8 cellular contexts compared by ENCODE assay signal in the genomic region with DNA sequence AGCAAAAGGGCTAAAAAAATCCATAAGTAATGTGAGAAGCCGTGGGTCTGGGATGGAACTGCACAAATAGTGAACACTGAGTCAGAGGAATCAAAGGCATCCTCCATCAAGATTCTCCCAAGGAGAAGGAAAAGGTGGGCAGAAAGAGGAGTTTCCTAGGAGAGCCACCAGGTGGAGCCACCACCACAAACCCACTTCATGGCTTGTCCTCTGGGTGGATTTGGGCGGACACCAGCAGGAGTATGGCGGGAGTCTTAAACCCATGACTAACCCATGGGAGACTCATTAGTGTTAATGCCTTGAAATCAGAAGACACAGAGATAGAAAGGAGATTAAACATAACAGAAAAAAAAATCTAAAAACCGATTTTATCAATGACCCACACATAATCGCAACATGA.
DNase-seq lines count a peak whose midpoint lies in the region; ATAC-seq, FAIRE-seq and TF ChIP-seq lines count a peak whose summit lies in the region.
"Had no signal": no experiment of that assay in that cellular context is flagged by ENCODE, and none has a peak within 500 bp of the region (broad histone marks: within the 10 kb centered on the region; RNA-seq: fewer than 3 reads in every experiment).

No MANE protein-coding gene starts in this region.

- ATAC-seq in K562 = peak; percentile 93
- no peak for ATAC-seq in HG03097 (IDR thresholded peaks at IDR 0.05; ENCODE audit: low FRiP score, unreplicated experiment)

- 20% methylated on average over 5 of the region's 5 CpGs for WGBS in K562 (ENCODE audit: insufficient coverage, low coverage, missing lambda C conversion rate)

- H3K79me2 ChIP-seq in K562 (ENCODE audit: control insufficient read depth, insufficient read depth, low read length) = no peaks in the 10 kb centered on the region

- no TSS peak for BruUV-seq in K562 (replicated peaks; lab: Mats Ljungman, UMichigan)

- no peaks in the 10 kb centered on the region for H3K4me1 ChIP-seq in K562 (replicated peaks in 1 of 2; ENCODE audit: control insufficient read depth in 2 of 2, insufficient read depth in 2 of 2, low read length in 2 of 2)

- no peak overlapping the region for H3K9ac ChIP-seq in K562 (ENCODE audit: insufficient read depth in 1 of 2, low read depth in 2 of 2, low read length in 2 of 2)

- no peak overlapping the region for H3K4me2 ChIP-seq in K562 (ENCODE audit: insufficient read depth, low read length)

- H3K27ac ChIP-seq in K562 (ENCODE audit: extremely low read depth, low read depth, low read length) = no peak overlapping the region

- TF ChIP-seq EP300 in Ishikawa (IDR thresholded peaks at IDR 0.05; ENCODE audit: borderline replicate concordance) = no peak
- no peak for TF ChIP-seq EP300 in K562 (IDR thresholded peaks at IDR 0.05; ENCODE audit: low read length)

- peak; percentile 68 to 86 (median 72) for TF ChIP-seq CTCF in K562 (IDR thresholded peaks at IDR 0.05 in 2 of 3, conservative IDR thresholded peaks at IDR 0.05 in 1 of 3; ENCODE audit: insufficient read depth in 2 of 3, low read depth in 1 of 3, low read length in 3 of 3)

- H3K36me3 ChIP-seq in K562 (ENCODE audit: control insufficient read depth, insufficient read depth, low read length) = no peaks in the 10 kb centered on the region

- H3K4me3 ChIP-seq in K562 = no peak overlapping the region

- H3K9me3 ChIP-seq in K562 (replicated peaks; ENCODE audit: control insufficient read depth, insufficient read depth, low read depth, low read length) = no peaks in the 10 kb centered on the region

- no peaks in the 10 kb centered on the region for H3K9me1 ChIP-seq in K562 (ENCODE audit: control insufficient read depth, insufficient read depth, low read length)

- CTCF ChIA-PET in K562 (lab: Yijun Ruan, JAX; ENCODE audit: low intra/inter-chr PET ratio) = interaction anchor here (1.4 to 1.5 kb wide), 2 partner anchors 149 to 252 kb away, joined by 3 to 4 read pairs; partner anchors contain the start of gene BCLAF3

- H3K27me3 ChIP-seq in K562 (ENCODE audit: control insufficient read depth in 2 of 2, insufficient read depth in 2 of 2, low read length in 2 of 2) = peaks cover 0 to 5% of the 10 kb centered on the region in 2 experiments; a peak in 2 of 5 replicates

- POLR2A ChIA-PET in K562 (lab: Yijun Ruan, JAX) = no interaction called here

- peak; percentile 71 for DNase-seq in EL
- DNase-seq in SW480 (ENCODE audit: low spot score) = peak; percentile 56
- peak; percentile 58 to 65 (median 60) for DNase-seq in K562 (ENCODE audit: extremely low read depth in 1 of 4, low spot score in 3 of 4)
- DNase-seq in inferior parietal cortex (ENCODE audit: extremely low spot score) = peak; percentile 50
- DNase-seq in stimulated activated CD4-positive, alpha-beta T cell treated with anti-CD3 and anti-CD28 coated beads, Interleukin-2, amount 100 ng/mL, for 48 hours = peak; percentile 28 to 49

- intact Hi-C loops in K562 (cut with micrococcal nuclease) = loop anchor here (1.0 to 10.0 kb wide), 4 partner anchors 145 to 328 kb away; partner anchors contain the start of gene BCLAF3

- TF ChIP-seq RAD21 in Ishikawa (IDR thresholded peaks at IDR 0.05; ENCODE audit: low read depth) (peak; percentile 64), K562 (CRISPR knock-in tag; conservative IDR thresholded peaks at IDR 0.05 in 1 of 2, IDR thresholded peaks at IDR 0.05 in 1 of 2) (peak; percentile 64 to 75)

- no peak overlapping the region for H2AFZ ChIP-seq in K562 (ENCODE audit: low read depth, low read length)

- in situ Hi-C loops in K562 (cut with MboI) = no loop called here

- TF ChIP-seq POLR2A in K562 (conservative IDR thresholded peaks at IDR 0.05) = no peak

- no peaks in the 10 kb centered on the region; the same call in 1 of the 2 replicates for H4K20me1 ChIP-seq in K562 (replicated peaks; ENCODE audit: control insufficient read depth, insufficient read depth, low read length)

- peak; percentile 86 for FAIRE-seq in K562 (lab: Jason Lieb, UNC)
- FAIRE-seq: colon had no signal

TF ChIP-seq in Ishikawa, 13 proteins besides CTCF, POLR2A, EP300 and RAD21:
- TF ChIP-seq CREB1 (IDR thresholded peaks at IDR 0.05; ENCODE audit: low read depth) = no peak
- no peak for TF ChIP-seq ZBTB7A (IDR thresholded peaks at IDR 0.05; ENCODE audit: low read depth)
- no peak for TF ChIP-seq EGR1 (IDR thresholded peaks at IDR 0.05)
- no peak for TF ChIP-seq CEBPB (IDR thresholded peaks at IDR 0.05)

TF ChIP-seq in K562, 482 proteins besides CTCF, POLR2A, EP300 and RAD21 (continues in another document):
- TF ChIP-seq L3MBTL2 (IDR thresholded peaks at IDR 0.05) (peak; percentile 45; the same call in 1 of the 2 replicates), PBX2 (CRISPR knock-in tag; IDR thresholded peaks at IDR 0.05; ENCODE audit: low read depth) (no peak), PBX2 (tag; conservative IDR thresholded peaks at IDR 0.05; ENCODE audit: low read depth) (no peak), ZNF778 (CRISPR knock-in tag; IDR thresholded peaks at IDR 0.05) (no peak), FOXK2 (conservative IDR thresholded peaks at IDR 0.05 in 1 of 2, IDR thresholded peaks at IDR 0.05 in 1 of 2; ENCODE audit: low read depth in 2 of 2) (no peak), FOXP4 (CRISPR knock-in tag; IDR thresholded peaks at IDR 0.05; ENCODE audit: borderline replicate concordance) (no peak), ZBTB1 (CRISPR knock-in tag; IDR thresholded peaks at IDR 0.05; ENCODE audit: borderline replicate concordance, low read depth) (no peak), TGIF2 (CRISPR knock-in tag; IDR thresholded peaks at IDR 0.05) (no peak), ZFP1 (CRISPR knock-in tag; IDR thresholded peaks at IDR 0.05) (no peak), TAF1 (IDR thresholded peaks at IDR 0.05; ENCODE audit: control insufficient read depth, extremely low read depth, insufficient read depth, low read length, severe bottlenecking) (no peak), NFXL1 (CRISPR knock-in tag; IDR thresholded peaks at IDR 0.05) (no peak), ZNF76 (CRISPR knock-in tag; IDR thresholded peaks at IDR 0.05; ENCODE audit: borderline replicate concordance) (no peak), EP400 (IDR thresholded peaks at IDR 0.05) (no peak)
- TF ChIP-seq, protein P1, sequence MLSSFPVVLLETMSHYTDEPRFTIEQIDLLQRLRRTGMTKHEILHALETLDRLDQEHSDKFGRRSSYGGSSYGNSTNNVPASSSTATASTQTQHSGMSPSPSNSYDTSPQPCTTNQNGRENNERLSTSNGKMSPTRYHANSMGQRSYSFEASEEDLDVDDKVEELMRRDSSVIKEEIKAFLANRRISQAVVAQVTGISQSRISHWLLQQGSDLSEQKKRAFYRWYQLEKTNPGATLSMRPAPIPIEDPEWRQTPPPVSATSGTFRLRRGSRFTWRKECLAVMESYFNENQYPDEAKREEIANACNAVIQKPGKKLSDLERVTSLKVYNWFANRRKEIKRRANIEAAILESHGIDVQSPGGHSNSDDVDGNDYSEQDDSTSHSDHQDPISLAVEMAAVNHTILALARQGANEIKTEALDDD (IDR thresholded peaks at IDR 0.05) = peak; percentile 34; the same call in 1 of the 2 replicates
- TF ChIP-seq, protein P2, sequence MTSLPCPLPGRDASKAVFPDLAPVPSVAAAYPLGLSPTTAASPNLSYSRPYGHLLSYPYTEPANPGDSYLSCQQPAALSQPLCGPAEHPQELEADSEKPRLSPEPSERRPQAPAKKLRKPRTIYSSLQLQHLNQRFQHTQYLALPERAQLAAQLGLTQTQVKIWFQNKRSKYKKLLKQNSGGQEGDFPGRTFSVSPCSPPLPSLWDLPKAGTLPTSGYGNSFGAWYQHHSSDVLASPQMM (CRISPR knock-in tag; IDR thresholded peaks at IDR 0.05) = no peak
